Comparison of ENCODE assay signal across 2 cellular contexts in genomic region chr16:30875881-30876791, GRCh38.
TF ChIP-seq lines count a peak whose summit lies in the region.

No MANE protein-coding gene starts in this region.

TF ChIP-seq in GM12878, 131 proteins besides CTCF, POLR2A, EP300 and RAD21 (continues in another document):
- TF ChIP-seq NR2F1 (conservative IDR thresholded peaks at IDR 0.05), result peak; percentile 94
- TF ChIP-seq HCFC1 (IDR thresholded peaks at IDR 0.05; ENCODE audit: low read length), result no peak
- TF ChIP-seq ESRRA (IDR thresholded peaks at IDR 0.05; ENCODE audit: low read length), result peak; percentile 98
- 0 out of 2 replicates have a peak, but pooled peaks have one; percentile 35 for TF ChIP-seq CBFB (IDR thresholded peaks at IDR 0.05; ENCODE audit: low read depth)
- peak; percentile 82 for TF ChIP-seq ZNF217 (IDR thresholded peaks at IDR 0.05)
- no peak for TF ChIP-seq CBX3 (IDR thresholded peaks at IDR 0.05; ENCODE audit: borderline replicate concordance, low read depth)
- no peak for TF ChIP-seq ELK1 (IDR thresholded peaks at IDR 0.05; ENCODE audit: low read depth, low read length)
- peak; percentile 77; the same call in 1 of the 2 replicates for TF ChIP-seq IKZF1 (conservative IDR thresholded peaks at IDR 0.05)
- TF ChIP-seq FOXM1 (IDR thresholded peaks at IDR 0.05; ENCODE audit: low read depth, low read length), result 0 out of 2 replicates have a peak, but pooled peaks have one; percentile 14
- TF ChIP-seq BMI1 (IDR thresholded peaks at IDR 0.05; ENCODE audit: borderline replicate concordance), result 0 out of 2 replicates have a peak, but pooled peaks have one; percentile 20
- TF ChIP-seq SMC3 (IDR thresholded peaks at IDR 0.05; ENCODE audit: borderline replicate concordance, low read length), result no peak
- TF ChIP-seq BACH1 (IDR thresholded peaks at IDR 0.05; ENCODE audit: borderline replicate concordance), result peak; percentile 54; the same call in 1 of the 2 replicates
- TF ChIP-seq TAF1 (IDR thresholded peaks at IDR 0.05; ENCODE audit: borderline replicate concordance, low read depth, low read length), result no peak
- TF ChIP-seq NKRF (conservative IDR thresholded peaks at IDR 0.05), result peak; percentile 20; the same call in 1 of the 2 replicates
- TF ChIP-seq IKZF2 (IDR thresholded peaks at IDR 0.05), result peak; percentile 75 to 79
- TF ChIP-seq NFIC (IDR thresholded peaks at IDR 0.05; ENCODE audit: low read depth, low read length), result 0 out of 2 replicates have a peak, but pooled peaks have one; percentile 55
- TF ChIP-seq SPI1 (IDR thresholded peaks at IDR 0.05; ENCODE audit: borderline replicate concordance, insufficient read depth, low read depth, low read length), result peak; percentile 94
- TF ChIP-seq NR2C1 (IDR thresholded peaks at IDR 0.05), result 0 out of 2 replicates have a peak, but pooled peaks have one; percentile 28
- TF ChIP-seq MTA2 (IDR thresholded peaks at IDR 0.05; ENCODE audit: low read depth), result peak; percentile 54; the same call in 1 of the 2 replicates
- peak; percentile 62; the same call in 1 of the 2 replicates for TF ChIP-seq SMARCA5 (IDR thresholded peaks at IDR 0.05)
- TF ChIP-seq YY1 (IDR thresholded peaks at IDR 0.05; ENCODE audit: low read depth, low read length), result peak; percentile 58; the same call in 1 of the 2 replicates
- TF ChIP-seq, protein P1, sequence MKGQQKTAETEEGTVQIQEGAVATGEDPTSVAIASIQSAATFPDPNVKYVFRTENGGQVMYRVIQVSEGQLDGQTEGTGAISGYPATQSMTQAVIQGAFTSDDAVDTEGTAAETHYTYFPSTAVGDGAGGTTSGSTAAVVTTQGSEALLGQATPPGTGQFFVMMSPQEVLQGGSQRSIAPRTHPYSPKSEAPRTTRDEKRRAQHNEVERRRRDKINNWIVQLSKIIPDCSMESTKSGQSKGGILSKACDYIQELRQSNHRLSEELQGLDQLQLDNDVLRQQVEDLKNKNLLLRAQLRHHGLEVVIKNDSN (IDR thresholded peaks at IDR 0.05; ENCODE audit: borderline replicate concordance, extremely low read length, insufficient read depth, low read depth, low read length), result no peak
- TF ChIP-seq MTA3 (IDR thresholded peaks at IDR 0.05; ENCODE audit: borderline replicate concordance, low read length), result peak; percentile 60; the same call in 1 of the 2 replicates
- peak; percentile 57; the same call in 1 of the 2 replicates for TF ChIP-seq EED (IDR thresholded peaks at IDR 0.05; ENCODE audit: low read depth)
- no peak for TF ChIP-seq YBX1 (IDR thresholded peaks at IDR 0.05)
- TF ChIP-seq PML (IDR thresholded peaks at IDR 0.05; ENCODE audit: low read length), result 0 out of 2 replicates have a peak, but pooled peaks have one; percentile 46
- no peak for TF ChIP-seq CHD4 (IDR thresholded peaks at IDR 0.05)
- TF ChIP-seq POU2F2 (IDR thresholded peaks at IDR 0.05; ENCODE audit: borderline replicate concordance, low read depth, low read length), result 0 out of 3 replicates have a peak, but pooled peaks have one; percentile 14
- TF ChIP-seq TCF12 (IDR thresholded peaks at IDR 0.05; ENCODE audit: low read depth, low read length), result no peak
- TF ChIP-seq WRNIP1 (IDR thresholded peaks at IDR 0.05; ENCODE audit: borderline replicate concordance, low read depth, low read length), result peak; percentile 56; the same call in 1 of the 2 replicates
- peak; percentile 47 for TF ChIP-seq ATF7 (IDR thresholded peaks at IDR 0.05; ENCODE audit: low read depth)
- TF ChIP-seq RELA (IDR thresholded peaks at IDR 0.05; ENCODE audit: borderline replicate concordance, partially characterized antibody), result peak; percentile 33
- TF ChIP-seq, protein P2, sequence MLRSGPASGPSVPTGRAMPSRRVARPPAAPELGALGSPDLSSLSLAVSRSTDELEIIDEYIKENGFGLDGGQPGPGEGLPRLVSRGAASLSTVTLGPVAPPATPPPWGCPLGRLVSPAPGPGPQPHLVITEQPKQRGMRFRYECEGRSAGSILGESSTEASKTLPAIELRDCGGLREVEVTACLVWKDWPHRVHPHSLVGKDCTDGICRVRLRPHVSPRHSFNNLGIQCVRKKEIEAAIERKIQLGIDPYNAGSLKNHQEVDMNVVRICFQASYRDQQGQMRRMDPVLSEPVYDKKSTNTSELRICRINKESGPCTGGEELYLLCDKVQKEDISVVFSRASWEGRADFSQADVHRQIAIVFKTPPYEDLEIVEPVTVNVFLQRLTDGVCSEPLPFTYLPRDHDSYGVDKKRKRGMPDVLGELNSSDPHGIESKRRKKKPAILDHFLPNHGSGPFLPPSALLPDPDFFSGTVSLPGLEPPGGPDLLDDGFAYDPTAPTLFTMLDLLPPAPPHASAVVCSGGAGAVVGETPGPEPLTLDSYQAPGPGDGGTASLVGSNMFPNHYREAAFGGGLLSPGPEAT (IDR thresholded peaks at IDR 0.05; ENCODE audit: low read depth), result peak; percentile 41; the same call in 1 of the 2 replicates
- TF ChIP-seq FOS (IDR thresholded peaks at IDR 0.05; ENCODE audit: borderline replicate concordance, extremely low read depth, insufficient read length), result no peak

TF ChIP-seq in HepG2, 621 proteins besides CTCF, POLR2A, EP300 and RAD21 (continues in another document):
- peak; percentile 9; the same call in 1 of the 2 replicates for TF ChIP-seq ZNF609 (CRISPR knock-in tag; IDR thresholded peaks at IDR 0.05; ENCODE audit: borderline replicate concordance)
- no peak for TF ChIP-seq DMAP1 (CRISPR knock-in tag; IDR thresholded peaks at IDR 0.05)
- TF ChIP-seq, protein P3, sequence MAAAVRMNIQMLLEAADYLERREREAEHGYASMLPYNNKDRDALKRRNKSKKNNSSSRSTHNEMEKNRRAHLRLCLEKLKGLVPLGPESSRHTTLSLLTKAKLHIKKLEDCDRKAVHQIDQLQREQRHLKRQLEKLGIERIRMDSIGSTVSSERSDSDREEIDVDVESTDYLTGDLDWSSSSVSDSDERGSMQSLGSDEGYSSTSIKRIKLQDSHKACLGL (CRISPR knock-in tag; IDR thresholded peaks at IDR 0.05), result no peak
- TF ChIP-seq KDM5A (IDR thresholded peaks at IDR 0.05; ENCODE audit: borderline replicate concordance, low read length), result no peak
- TF ChIP-seq ZNF557 (CRISPR knock-in tag; IDR thresholded peaks at IDR 0.05), result no peak
- TF ChIP-seq TCF7 (IDR thresholded peaks at IDR 0.05; ENCODE audit: low read depth), result no peak
- TF ChIP-seq ELF4 (CRISPR knock-in tag; IDR thresholded peaks at IDR 0.05; ENCODE audit: borderline replicate concordance), result no peak
- no peak for TF ChIP-seq ATF7 (IDR thresholded peaks at IDR 0.05)
- 0 out of 2 replicates have a peak, but pooled peaks have one; percentile 33 for TF ChIP-seq ATF7 (CRISPR knock-in tag; IDR thresholded peaks at IDR 0.05)
- TF ChIP-seq CHCHD3 (CRISPR knock-in tag; IDR thresholded peaks at IDR 0.05), result peak; percentile 12; the same call in 1 of the 2 replicates
- TF ChIP-seq SIN3A (IDR thresholded peaks at IDR 0.05; ENCODE audit: borderline replicate concordance, low read depth, low read length), result 0 out of 2 replicates have a peak, but pooled peaks have one; percentile 15
- no peak for TF ChIP-seq ZNF614 (CRISPR knock-in tag; IDR thresholded peaks at IDR 0.05; ENCODE audit: borderline replicate concordance)
- no peak for TF ChIP-seq ZNF44 (CRISPR knock-in tag; IDR thresholded peaks at IDR 0.05)
- TF ChIP-seq ZSCAN22 (CRISPR knock-in tag; IDR thresholded peaks at IDR 0.05), result no peak
- no peak for TF ChIP-seq LBX2 (CRISPR knock-in tag; IDR thresholded peaks at IDR 0.05; ENCODE audit: borderline replicate concordance)
- TF ChIP-seq, protein P4, sequence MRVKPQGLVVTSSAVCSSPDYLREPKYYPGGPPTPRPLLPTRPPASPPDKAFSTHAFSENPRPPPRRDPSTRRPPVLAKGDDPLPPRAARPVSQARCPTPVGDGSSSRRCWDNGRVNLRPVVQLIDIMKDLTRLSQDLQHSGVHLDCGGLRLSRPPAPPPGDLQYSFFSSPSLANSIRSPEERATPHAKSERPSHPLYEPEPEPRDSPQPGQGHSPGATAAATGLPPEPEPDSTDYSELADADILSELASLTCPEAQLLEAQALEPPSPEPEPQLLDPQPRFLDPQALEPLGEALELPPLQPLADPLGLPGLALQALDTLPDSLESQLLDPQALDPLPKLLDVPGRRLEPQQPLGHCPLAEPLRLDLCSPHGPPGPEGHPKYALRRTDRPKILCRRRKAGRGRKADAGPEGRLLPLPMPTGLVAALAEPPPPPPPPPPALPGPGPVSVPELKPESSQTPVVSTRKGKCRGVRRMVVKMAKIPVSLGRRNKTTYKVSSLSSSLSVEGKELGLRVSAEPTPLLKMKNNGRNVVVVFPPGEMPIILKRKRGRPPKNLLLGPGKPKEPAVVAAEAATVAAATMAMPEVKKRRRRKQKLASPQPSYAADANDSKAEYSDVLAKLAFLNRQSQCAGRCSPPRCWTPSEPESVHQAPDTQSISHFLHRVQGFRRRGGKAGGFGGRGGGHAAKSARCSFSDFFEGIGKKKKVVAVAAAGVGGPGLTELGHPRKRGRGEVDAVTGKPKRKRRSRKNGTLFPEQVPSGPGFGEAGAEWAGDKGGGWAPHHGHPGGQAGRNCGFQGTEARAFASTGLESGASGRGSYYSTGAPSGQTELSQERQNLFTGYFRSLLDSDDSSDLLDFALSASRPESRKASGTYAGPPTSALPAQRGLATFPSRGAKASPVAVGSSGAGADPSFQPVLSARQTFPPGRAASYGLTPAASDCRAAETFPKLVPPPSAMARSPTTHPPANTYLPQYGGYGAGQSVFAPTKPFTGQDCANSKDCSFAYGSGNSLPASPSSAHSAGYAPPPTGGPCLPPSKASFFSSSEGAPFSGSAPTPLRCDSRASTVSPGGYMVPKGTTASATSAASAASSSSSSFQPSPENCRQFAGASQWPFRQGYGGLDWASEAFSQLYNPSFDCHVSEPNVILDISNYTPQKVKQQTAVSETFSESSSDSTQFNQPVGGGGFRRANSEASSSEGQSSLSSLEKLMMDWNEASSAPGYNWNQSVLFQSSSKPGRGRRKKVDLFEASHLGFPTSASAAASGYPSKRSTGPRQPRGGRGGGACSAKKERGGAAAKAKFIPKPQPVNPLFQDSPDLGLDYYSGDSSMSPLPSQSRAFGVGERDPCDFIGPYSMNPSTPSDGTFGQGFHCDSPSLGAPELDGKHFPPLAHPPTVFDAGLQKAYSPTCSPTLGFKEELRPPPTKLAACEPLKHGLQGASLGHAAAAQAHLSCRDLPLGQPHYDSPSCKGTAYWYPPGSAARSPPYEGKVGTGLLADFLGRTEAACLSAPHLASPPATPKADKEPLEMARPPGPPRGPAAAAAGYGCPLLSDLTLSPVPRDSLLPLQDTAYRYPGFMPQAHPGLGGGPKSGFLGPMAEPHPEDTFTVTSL (CRISPR knock-in tag; IDR thresholded peaks at IDR 0.05; ENCODE audit: borderline replicate concordance), result no peak
- 0 out of 2 replicates have a peak, but pooled peaks have one; percentile 11 for TF ChIP-seq NCOA2 (CRISPR knock-in tag; IDR thresholded peaks at IDR 0.05)
- no peak for TF ChIP-seq KDM4B (CRISPR knock-in tag; IDR thresholded peaks at IDR 0.05)
- TF ChIP-seq ZNF746 (CRISPR knock-in tag; IDR thresholded peaks at IDR 0.05), result no peak
- TF ChIP-seq NR0B2 (CRISPR knock-in tag; IDR thresholded peaks at IDR 0.05), result no peak
- TF ChIP-seq PCBP2 (optimal IDR thresholded peaks at IDR 0.05; ENCODE audit: low read depth, low read length, poor library complexity, severe bottlenecking), result no peak
- no peak for TF ChIP-seq PLSCR1 (CRISPR knock-in tag; IDR thresholded peaks at IDR 0.05; ENCODE audit: borderline replicate concordance)
- TF ChIP-seq, protein P5, sequence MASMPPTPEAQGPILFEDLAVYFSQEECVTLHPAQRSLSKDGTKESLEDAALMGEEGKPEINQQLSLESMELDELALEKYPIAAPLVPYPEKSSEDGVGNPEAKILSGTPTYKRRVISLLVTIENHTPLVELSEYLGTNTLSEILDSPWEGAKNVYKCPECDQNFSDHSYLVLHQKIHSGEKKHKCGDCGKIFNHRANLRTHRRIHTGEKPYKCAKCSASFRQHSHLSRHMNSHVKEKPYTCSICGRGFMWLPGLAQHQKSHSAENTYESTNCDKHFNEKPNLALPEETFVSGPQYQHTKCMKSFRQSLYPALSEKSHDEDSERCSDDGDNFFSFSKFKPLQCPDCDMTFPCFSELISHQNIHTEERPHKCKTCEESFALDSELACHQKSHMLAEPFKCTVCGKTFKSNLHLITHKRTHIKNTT (CRISPR knock-in tag; IDR thresholded peaks at IDR 0.05), result no peak
